ENCODE assay signal across 8 cellular contexts in genomic region chr12:61739925-61740324, GRCh38.
"Had no signal": no experiment of that assay in that cellular context is flagged by ENCODE, and none has a peak within 500 bp of the region (broad histone marks: within the 10 kb centered on the region; RNA-seq: fewer than 3 reads in every experiment).

No MANE protein-coding gene starts in this region.

- H3K4me3 ChIP-seq: GM23338, K562 had no signal

- H3K4me2 ChIP-seq: GM23338 had no signal

- DNase-seq: H9, HCEC 1CT, IMR-90 had no signal

- H2AFZ ChIP-seq: GM23338 had no signal

- ATAC-seq: GM23338, K562 had no signal

- H3K27ac ChIP-seq: HL-60 had no signal

- FAIRE-seq: H1, H54, K562 had no signal
